In the genomic region with DNA sequence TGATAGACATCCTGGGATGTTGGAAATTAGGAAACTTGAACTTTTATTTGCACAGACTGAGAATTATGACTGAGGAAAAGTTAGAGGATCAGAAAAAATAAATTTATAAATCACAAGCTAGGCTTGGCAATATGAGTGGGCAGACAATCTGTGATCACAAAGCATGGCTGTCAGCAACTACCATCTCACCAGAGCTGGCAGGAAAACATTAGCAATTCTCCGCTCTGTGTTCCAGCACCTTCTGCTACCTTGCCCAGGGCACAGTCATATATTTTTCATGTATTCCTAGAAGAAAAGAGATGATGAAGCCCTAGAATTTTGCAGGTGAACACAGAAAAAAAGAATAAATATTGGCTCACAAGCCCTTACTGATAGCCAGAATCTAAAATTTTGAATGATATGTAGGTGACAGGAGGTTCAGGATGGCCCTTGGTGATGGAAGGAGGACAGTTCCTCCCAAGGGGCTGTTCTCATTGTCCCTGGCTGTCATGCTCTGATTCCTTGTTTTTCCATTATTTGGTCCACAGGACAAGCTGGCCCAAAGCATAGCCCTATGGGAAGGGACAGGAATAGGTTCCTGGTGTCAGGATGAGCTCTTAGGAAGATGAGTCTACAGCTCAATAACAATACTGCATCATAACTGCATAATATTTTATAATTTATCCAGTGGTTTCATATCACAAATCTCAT, we compare ENCODE assay signal across 7 cellular contexts. TPM values are rescaled to one million over a fixed set of nuclear protein-coding genes. Genes with fewer than 3 reads are reported as not detected.
"Had no signal": no experiment of that assay in that cellular context is flagged by ENCODE, and none has a peak within 500 bp of the region (broad histone marks: within the 10 kb centered on the region; RNA-seq: fewer than 3 reads in every experiment).

No MANE protein-coding gene starts in this region.

- DNase-seq: GM23248, H9, HCEC 1CT, KBM-7 had no signal

- H3K4me3 ChIP-seq: GM23248 had no signal

- H3K27ac ChIP-seq: GM23248, HL-60 had no signal

- ATAC-seq: HepG2 had no signal

RNA-seq across cellular contexts. Expression of a gene that starts 21.6 kb away (rescaled TPM):
- total RNA-seq: GM23248, HepG2, HT1080 had no signal
